In the genomic region with DNA sequence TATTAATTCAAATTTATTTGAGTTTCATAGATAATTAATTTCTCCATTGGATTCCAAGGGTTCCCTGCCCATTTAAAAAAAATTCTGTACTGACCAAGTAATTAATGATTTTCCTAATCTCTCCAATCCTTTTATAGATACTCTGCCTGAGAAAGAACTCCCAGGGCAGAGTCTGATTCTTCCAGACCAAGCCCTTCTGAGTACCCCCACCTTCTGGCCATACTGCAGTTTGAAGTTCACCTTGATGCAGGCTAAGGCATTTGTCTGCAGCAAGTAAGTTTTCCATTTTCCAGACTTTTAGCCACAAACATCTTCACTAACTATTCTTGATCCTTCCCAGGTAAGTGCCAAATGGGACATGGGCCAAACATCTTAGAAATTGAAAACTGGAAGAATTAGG, we compare ENCODE assay signal across 33 cellular contexts.
"Had no signal": no experiment of that assay in that cellular context is flagged by ENCODE, and none has a peak within 500 bp of the region (broad histone marks: within the 10 kb centered on the region; RNA-seq: fewer than 3 reads in every experiment).

No MANE protein-coding gene starts in this region.

- H3K4me2 ChIP-seq: SK-N-SH had no signal

- ATAC-seq: activated CD4-positive, CD25-positive, alpha-beta regulatory T cell treated with anti-CD3 and anti-CD28 coated beads, Interleukin-2, amount 50 U/mL, for 24 hours; activated CD8-positive, alpha-beta T cell treated with anti-CD3 and anti-CD28 coated beads, Interleukin-2, amount 10 ng/mL, durations not matched to agents 7 days and 5 days had no signal

- DNase-seq: activated CD4-positive, alpha-beta T cell treated with anti-CD3 and anti-CD28 coated beads for 36 hours; activated CD4-positive, alpha-beta T cell treated with anti-CD3 and anti-CD28 coated beads, Interleukin-2, amount 10 ng/mL, durations not matched to agents 7 days and 5 days; activated CD4-positive, alpha-beta T cell treated with anti-CD3 and anti-CD28 coated beads, Interleukin-2, amount 50 U/mL, for 48 hours; activated CD8-positive, alpha-beta T cell treated with anti-CD3 and anti-CD28 coated beads, Interleukin-2, amount 10 ng/mL, durations not matched to agents 7 days and 5 days; activated gamma-delta T cell; activated naive CD4-positive, alpha-beta T cell treated with anti-CD3 and anti-CD28 coated beads for 36 hours; activated T-cell treated with anti-CD3 and anti-CD28 coated beads, Interleukin-2, amount 50 U/mL, for 24 hours; anterior cingulate cortex; Kasumi-1; KBM-7; MG63; NCI-H1048; NCI-H1105 treated with DMSO at 0.1 percent for 48 hours; NCI-H1436; NCI-H1694; NCI-H1930; NCI-H2081 treated with DMSO at 0.1 percent for 48 hours; NCI-H226; NCI-H446 treated with DMSO at 0.1 percent for 48 hours; NCI-H524; NK-92 treated with Interleukin-12 subunit alpha and Interleukin-12 subunit beta, amount 100 ng/mL, for 24 hours; OCI-M1; Peyer's patch; RPMI8226; SHP77 treated with DMSO at 0.1 percent for 48 hours; SK-N-SH had no signal

- H3K4me3 ChIP-seq: MG63, Peyer's patch, SJSA1 had no signal

- H3K9ac ChIP-seq: SK-N-SH had no signal

- H3K4me1 ChIP-seq: Peyer's patch had no signal

- H3K9me3 ChIP-seq: MG63, Peyer's patch, SJSA1, SK-N-SH had no signal

- H3K4me3 Mint-ChIP-seq: activated CD4-positive, alpha-beta T cell treated with anti-CD3 and anti-CD28 coated beads for 36 hours; activated CD4-positive, alpha-beta T cell treated with anti-CD3 and anti-CD28 coated beads, Interleukin-2, amount 10 ng/mL, durations not matched to agents 7 days and 5 days; activated CD8-positive, alpha-beta T cell treated with anti-CD3 and anti-CD28 coated beads, Interleukin-2, amount 10 ng/mL, durations not matched to agents 7 days and 5 days; activated naive CD4-positive, alpha-beta T cell treated with anti-CD3 and anti-CD28 coated beads for 36 hours; activated T-cell treated with anti-CD3 and anti-CD28 coated beads, Interleukin-2, amount 50 U/mL, for 24 hours; brain; T-helper 1 cell treated with Interleukin-12 subunit alpha and Interleukin-12 subunit beta and Interleukin-4 antibody, amounts not matched to agents 30 μg/mL and 1 μg/mL, for 36 hours; T-helper 2 cell treated with Interferon-gamma antibody and Interleukin-4, amounts not matched to agents 5 μg/mL and 100 μg/mL, for 36 hours had no signal

- H3K27me3 ChIP-seq: MG63, Peyer's patch, SJSA1 had no signal

- H3K27me3 Mint-ChIP-seq: brain had no signal

- H3K4me1 Mint-ChIP-seq: activated CD4-positive, alpha-beta T cell treated with anti-CD3 and anti-CD28 coated beads for 36 hours; activated CD4-positive, alpha-beta T cell treated with anti-CD3 and anti-CD28 coated beads, Interleukin-2, amount 10 ng/mL, durations not matched to agents 7 days and 5 days had no signal

- H3K27ac ChIP-seq: Peyer's patch, SJSA1 had no signal

- H3K9me3 Mint-ChIP-seq: activated CD4-positive, alpha-beta T cell treated with anti-CD3 and anti-CD28 coated beads, Interleukin-2, amount 10 ng/mL, durations not matched to agents 7 days and 5 days; activated naive CD4-positive, alpha-beta T cell treated with anti-CD3 and anti-CD28 coated beads for 36 hours; activated T-cell treated with anti-CD3 and anti-CD28 coated beads, Interleukin-2, amount 50 U/mL, for 24 hours; activated T-helper 2 cell treated with anti-CD3 and anti-CD28 coated beads, Interferon-gamma antibody, Interleukin-2, Interleukin-4, amounts not matched to agents 10 μg/mL and 5 μg/mL and 100 μg/mL, durations not matched to agents 14 hours and 24 hours and 36 hours; brain; T-helper 1 cell treated with Interleukin-12 subunit alpha and Interleukin-12 subunit beta and Interleukin-4 antibody, amounts not matched to agents 30 μg/mL and 1 μg/mL, for 36 hours; T-helper 2 cell treated with Interferon-gamma antibody and Interleukin-4, amounts not matched to agents 5 μg/mL and 100 μg/mL, for 36 hours had no signal

- H3K27ac Mint-ChIP-seq: activated CD4-positive, alpha-beta T cell treated with anti-CD3 and anti-CD28 coated beads for 36 hours; activated CD4-positive, alpha-beta T cell treated with anti-CD3 and anti-CD28 coated beads, Interleukin-2, amount 10 ng/mL, durations not matched to agents 7 days and 5 days; activated CD8-positive, alpha-beta T cell treated with anti-CD3 and anti-CD28 coated beads, Interleukin-2, amount 10 ng/mL, durations not matched to agents 7 days and 5 days; activated naive CD4-positive, alpha-beta T cell treated with anti-CD3 and anti-CD28 coated beads for 36 hours; activated naive CD4-positive, alpha-beta T cell treated with anti-CD3 and anti-CD28 coated beads, Interleukin-2, amount 50 U/mL, for 72 hours; activated T-cell treated with anti-CD3 and anti-CD28 coated beads, Interleukin-2, amount 50 U/mL, for 24 hours; activated T-helper 2 cell treated with anti-CD3 and anti-CD28 coated beads, Interferon-gamma antibody, Interleukin-2, Interleukin-4, amounts not matched to agents 10 μg/mL and 5 μg/mL and 100 μg/mL, durations not matched to agents 14 hours and 24 hours and 36 hours; T-helper 1 cell treated with Interleukin-12 subunit alpha and Interleukin-12 subunit beta and Interleukin-4 antibody, amounts not matched to agents 30 μg/mL and 1 μg/mL, for 36 hours; T-helper 2 cell treated with Interferon-gamma antibody and Interleukin-4, amounts not matched to agents 5 μg/mL and 100 μg/mL, for 36 hours had no signal

- H3K36me3 Mint-ChIP-seq: activated naive CD4-positive, alpha-beta T cell treated with anti-CD3 and anti-CD28 coated beads, Interleukin-2, amount 50 U/mL, for 72 hours; brain had no signal

- H3K36me3 ChIP-seq: MG63, Peyer's patch, SJSA1 had no signal
